ENCODE assay signal across 8 cellular contexts in the genomic region with DNA sequence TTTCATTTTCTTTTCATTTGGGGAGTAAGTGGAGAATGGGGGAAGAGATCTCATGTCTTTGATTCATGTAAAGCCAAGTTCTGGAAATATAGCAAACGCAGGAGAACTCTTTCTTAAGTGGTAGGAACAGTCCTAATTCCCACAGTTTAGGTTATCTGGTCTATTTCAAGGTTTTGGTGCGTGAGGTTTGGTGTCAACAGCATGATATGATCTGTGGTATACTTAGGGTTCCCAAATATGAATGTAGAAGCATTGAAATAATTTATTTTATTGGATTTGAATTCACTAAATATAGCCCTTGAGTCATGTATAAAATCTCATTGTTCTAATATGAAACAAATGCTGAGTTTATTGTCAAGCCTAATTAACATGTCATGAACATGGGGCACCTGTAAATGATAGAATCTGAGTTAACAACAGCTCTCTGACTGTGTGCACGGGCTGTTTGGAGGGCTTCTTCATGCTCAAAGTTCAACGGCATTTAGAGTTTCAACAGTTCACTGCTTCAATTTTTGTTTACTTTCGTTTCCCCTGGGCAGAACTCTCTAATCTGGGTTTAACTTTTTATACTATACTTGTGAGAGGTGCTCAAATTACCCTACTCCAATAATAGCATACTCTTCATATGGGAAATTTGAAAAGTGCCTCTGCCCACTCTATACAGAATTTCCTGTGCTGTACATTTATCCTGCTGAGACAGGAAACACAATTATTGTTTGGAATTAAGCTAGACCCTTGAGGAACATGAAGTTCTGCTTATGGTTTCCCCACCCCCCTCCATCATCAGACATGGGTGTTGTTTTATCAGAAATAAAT.
DNase-seq lines count a peak whose midpoint lies in the region; ATAC-seq and TF ChIP-seq lines count a peak whose summit lies in the region.

No MANE protein-coding gene starts in this region.

- H3K4me1 Mint-ChIP-seq in T-helper 1 cell treated with Interleukin-12 subunit alpha and Interleukin-12 subunit beta and Interleukin-4 antibody, amounts not matched to agents 30 μg/mL and 1 μg/mL, for 36 hours (ENCODE audit: low read depth), result peaks cover 51% of the 10 kb centered on the region
- H3K4me1 Mint-ChIP-seq in activated CD8-positive, alpha-beta T cell treated with anti-CD3 and anti-CD28 coated beads for 36 hours (ENCODE audit: low read depth), result peaks cover 53% of the 10 kb centered on the region

- H3K9ac ChIP-seq in iPS-18a (ENCODE audit: low read length), result peak overlapping the region; percentile 5
- H3K9ac ChIP-seq in stomach smooth muscle (ENCODE audit: low read length in 2 of 2), result peak overlapping the region; percentile 22 to 24

- TF ChIP-seq CTCF in activated CD8-positive, alpha-beta T cell treated with anti-CD3 and anti-CD28 coated beads for 36 hours (IDR thresholded peaks at IDR 0.05), result no peak

- no peak for DNase-seq in T-helper 1 cell
- peak; percentile 39 for DNase-seq in activated CD8-positive, alpha-beta T cell treated with anti-CD3 and anti-CD28 coated beads for 36 hours
- no peak for DNase-seq in HPDE6-E6E7 (ENCODE audit: extremely low spot score)
- DNase-seq in central memory CD4-positive, alpha-beta T cell, result no peak

- H3K9me3 Mint-ChIP-seq in T-helper 1 cell treated with Interleukin-12 subunit alpha and Interleukin-12 subunit beta and Interleukin-4 antibody, amounts not matched to agents 30 μg/mL and 1 μg/mL, for 36 hours, result peaks cover 14% of the 10 kb centered on the region
- H3K9me3 Mint-ChIP-seq in activated CD8-positive, alpha-beta T cell treated with anti-CD3 and anti-CD28 coated beads for 36 hours, result peaks cover 6% of the 10 kb centered on the region

- peak overlapping the region; percentile 85 for H3K4me3 Mint-ChIP-seq in T-helper 1 cell treated with Interleukin-12 subunit alpha and Interleukin-12 subunit beta and Interleukin-4 antibody, amounts not matched to agents 30 μg/mL and 1 μg/mL, for 36 hours
- H3K4me3 Mint-ChIP-seq in activated CD8-positive, alpha-beta T cell treated with anti-CD3 and anti-CD28 coated beads for 36 hours, result peak overlapping the region; percentile 71

- H3K27ac ChIP-seq in iPS-18a (ENCODE audit: low read length) (no peak overlapping the region), stomach smooth muscle (ENCODE audit: low read length) (peak overlapping the region; percentile 63)

- H3K27me3 ChIP-seq in iPS-18a (ENCODE audit: control insufficient read depth, insufficient read depth, low read length) (no peaks in the 10 kb centered on the region), stomach smooth muscle (ENCODE audit: control insufficient read depth in 1 of 2, insufficient read depth in 2 of 2, low read length in 2 of 2) (no peaks in the 10 kb centered on the region)

- H3K27ac Mint-ChIP-seq in T-helper 1 cell treated with Interleukin-12 subunit alpha and Interleukin-12 subunit beta and Interleukin-4 antibody, amounts not matched to agents 30 μg/mL and 1 μg/mL, for 36 hours, result peak overlapping the region; percentile 92
- peak overlapping the region; percentile 96 for H3K27ac Mint-ChIP-seq in activated CD8-positive, alpha-beta T cell treated with anti-CD3 and anti-CD28 coated beads for 36 hours

- H3K9me3 ChIP-seq in iPS-18a (ENCODE audit: control insufficient read depth, low read depth, low read length), result no peaks in the 10 kb centered on the region
- no peaks in the 10 kb centered on the region for H3K9me3 ChIP-seq in stomach smooth muscle (ENCODE audit: control insufficient read depth in 2 of 2, low read length in 2 of 2)

- H3K4me3 ChIP-seq in iPS-18a (ENCODE audit: low read length) (no peak overlapping the region), stomach smooth muscle (ENCODE audit: low read length in 2 of 2) (peak overlapping the region; percentile 12 to 56)

- POLR2A ChIA-PET in activated CD8-positive, alpha-beta T cell treated with anti-CD3 and anti-CD28 coated beads for 36 hours (lab: Charles Lee), result no interaction called here

- H3K27me3 Mint-ChIP-seq in T-helper 1 cell treated with Interleukin-12 subunit alpha and Interleukin-12 subunit beta and Interleukin-4 antibody, amounts not matched to agents 30 μg/mL and 1 μg/mL, for 36 hours (ENCODE audit: low read depth), result no peaks in the 10 kb centered on the region
- no peaks in the 10 kb centered on the region for H3K27me3 Mint-ChIP-seq in activated CD8-positive, alpha-beta T cell treated with anti-CD3 and anti-CD28 coated beads for 36 hours

- peaks cover 32% of the 10 kb centered on the region for H3K4me1 ChIP-seq in iPS-18a (ENCODE audit: control insufficient read depth, low read depth, low read length)
- H3K4me1 ChIP-seq in stomach smooth muscle (ENCODE audit: control insufficient read depth, insufficient read depth, low read length), result peaks cover 5% of the 10 kb centered on the region

- CTCF ChIA-PET in activated CD8-positive, alpha-beta T cell treated with anti-CD3 and anti-CD28 coated beads for 36 hours (lab: Charles Lee), result interaction anchor here (0.9 to 1.2 kb wide), 2 partner anchors 10 to 100 kb away, joined by 3 read pairs; no protein-coding TSS in a partner anchor

- H3K36me3 Mint-ChIP-seq in T-helper 1 cell treated with Interleukin-12 subunit alpha and Interleukin-12 subunit beta and Interleukin-4 antibody, amounts not matched to agents 30 μg/mL and 1 μg/mL, for 36 hours (ENCODE audit: low read depth), result peaks cover 13% of the 10 kb centered on the region
- peaks cover 4% of the 10 kb centered on the region for H3K36me3 Mint-ChIP-seq in activated CD8-positive, alpha-beta T cell treated with anti-CD3 and anti-CD28 coated beads for 36 hours (ENCODE audit: low read depth)

- intact Hi-C loops in activated CD8-positive, alpha-beta T cell treated with anti-CD3 and anti-CD28 coated beads for 36 hours (cut with micrococcal nuclease), result loop anchor here (5.0 kb wide), 1 partner anchor 78 kb away; no protein-coding TSS in a partner anchor

- peak; percentile 54 for ATAC-seq in HG03354 (IDR thresholded peaks at IDR 0.05; ENCODE audit: poor library complexity, severe bottlenecking, unreplicated experiment)
- ATAC-seq in activated CD8-positive, alpha-beta T cell treated with anti-CD3 and anti-CD28 coated beads for 36 hours, result peak; percentile 54

- no peaks in the 10 kb centered on the region for H3K36me3 ChIP-seq in iPS-18a (ENCODE audit: control insufficient read depth, low read depth, low read length)
- H3K36me3 ChIP-seq in stomach smooth muscle (ENCODE audit: control insufficient read depth in 2 of 2, insufficient read depth in 2 of 2, low read length in 2 of 2), result no peaks in the 10 kb centered on the region
